10 cellular contexts compared by ENCODE assay signal in genomic region chr1:209742409-209743144, GRCh38. TPM values are rescaled to one million over a fixed set of nuclear protein-coding genes. Genes with fewer than 3 reads are reported as not detected.
DNase-seq lines count a peak whose midpoint lies in the region; ATAC-seq, FAIRE-seq and TF ChIP-seq lines count a peak whose summit lies in the region.
"Had no signal": no experiment of that assay in that cellular context is flagged by ENCODE, and none has a peak within 500 bp of the region (broad histone marks: within the 10 kb centered on the region; RNA-seq: fewer than 3 reads in every experiment).

No MANE protein-coding gene starts in this region.

- WGBS in pancreas, 2 donors: 38 to 46% methylated on average over 8 of the region's 8 CpGs

- ATAC-seq in pancreas (peak; percentile 20 to 67 (median 55)), GM21717 (IDR thresholded peaks at IDR 0.05; ENCODE audit: unreplicated experiment) (no peak)

- no peaks in the 10 kb centered on the region for H3K9me3 ChIP-seq in pancreas

- TF ChIP-seq CTCF in pancreas (IDR thresholded peaks at IDR 0.05): no peak

- H3K27ac ChIP-seq in pancreas: peak overlapping the region in 3 of 4 donors; percentile 39 to 50 (median 48)

- peaks cover 0 to 11% (median 0%) of the 10 kb centered on the region in 3 donors for H3K4me1 ChIP-seq in pancreas

- DNase-seq in AG08395 (ENCODE audit: low spot score) (peak; percentile 33), RKO (ENCODE audit: low spot score) (peak; percentile 4), fibroblast of peridontal ligament (ENCODE audit: extremely low read depth) (peak; percentile 79), pancreas (no peak), posterior cingulate gyrus (no peak), HuH-7 (ENCODE audit: low spot score) (no peak), NCI-H1105 treated with DMSO at 0.1 percent for 48 hours (lab: John Stamatoyannopoulos, UW) (no peak)
- DNase-seq: endodermal cell, NCI-H82 had no signal

- no peaks in the 10 kb centered on the region for H3K27me3 ChIP-seq in pancreas

- H3K36me3 ChIP-seq in pancreas: no peaks in the 10 kb centered on the region

- intact Hi-C loops in pancreas (cut with DNase I) (loop anchor here in 1 of 3 donors (5.0 kb wide), 1 partner anchor 165 kb away; no protein-coding TSS in a partner anchor), posterior cingulate gyrus (cut with DNase I) (no loop called here)

- FAIRE-seq in pancreas (lab: Jason Lieb, UNC): peak; percentile 41

- H3K4me3 ChIP-seq in pancreas: no peak overlapping the region

RNA-seq across cellular contexts. Expression of gene TRAF3IP3, which starts 13.3 kb away (rescaled TPM):
- 1 to 10 TPM in 4 of 6 donors, under 1 TPM in 2; 0.42 to 5.5 (median 1.5) TPM for total RNA-seq in pancreas
- polyA plus RNA-seq in pancreas: 1 to 10 TPM in 1 of 2 donors, under 1 TPM in 1; 0.68 to 1.4 TPM
- total RNA-seq: endodermal cell had no signal

RNA-seq across cellular contexts. Expression of gene HSD11B1, which starts 37.9 kb away (rescaled TPM):
- 1 to 10 TPM in 3 of 6 donors, under 1 TPM in 2, not detected in 1; 0.51 to 5.6 (median 1.4) TPM for total RNA-seq in pancreas
- under 1 TPM in 1 of 2 donors, not detected in 1; 0.47 TPM for polyA plus RNA-seq in pancreas
- total RNA-seq: endodermal cell had no signal

RNA-seq across cellular contexts. Expression of gene C1orf74, which starts 41.8 kb away (rescaled TPM):
- total RNA-seq in pancreas: 1 to 10 TPM in 1 of 6 donors, under 1 TPM in 5; 0.39 to 1.2 (median 0.78) TPM
- polyA plus RNA-seq in pancreas: under 1 TPM; 0.80 to 0.92 TPM

Comparison
In these comparisons a context has a peak if more than half of its experiments do, and no peak if none do; other contexts are left out.
1. DNase-seq: peak in AG08395 (single experiment), RKO (single experiment) and fibroblast of peridontal ligament (single experiment); none in pancreas (0 of 6), posterior cingulate gyrus (0 of 10), HuH-7 (single experiment) and NCI-H1105 treated with DMSO at 0.1 percent for 48 hours (single experiment).